12 cellular contexts compared by ENCODE assay signal in genomic region chr2:38723173-38723572, GRCh38. TPM values are rescaled to one million over a fixed set of nuclear protein-coding genes. Genes with fewer than 3 reads are reported as not detected.
DNase-seq lines count a peak whose midpoint lies in the region; ATAC-seq and TF ChIP-seq lines count a peak whose summit lies in the region.
"Had no signal": no experiment of that assay in that cellular context is flagged by ENCODE, and none has a peak within 500 bp of the region (broad histone marks: within the 10 kb centered on the region; RNA-seq: fewer than 3 reads in every experiment).

No MANE protein-coding gene starts in this region.

- H3K9me3 ChIP-seq in body of pancreas: no peaks in the 10 kb centered on the region
- no peaks in the 10 kb centered on the region for H3K9me3 ChIP-seq in ascending aorta
- H3K9me3 ChIP-seq: prostate gland had no signal

- no peak for TF ChIP-seq POLR2A in body of pancreas (IDR thresholded peaks at IDR 0.05)

- intact Hi-C loops in body of pancreas (cut with DNase I) (loop anchor here (10.0 kb wide), 1 partner anchor 138 kb away; no protein-coding TSS in a partner anchor), ascending aorta (cut with DNase I) (no loop called here)

- H3K27ac ChIP-seq in body of pancreas (peak overlapping the region in 3 of 4 donors; percentile 39 to 47 (median 40)), coronary artery (no peak overlapping the region), ascending aorta (no peak overlapping the region)
- H3K27ac ChIP-seq: prostate gland, WERI-Rb-1 had no signal

- DNase-seq in GM12864 (ENCODE audit: low read depth) (peak; percentile 66), body of pancreas (peak; percentile 36 to 77 (median 68)), coronary artery (ENCODE audit: low spot score) (no peak), DMS 273 (lab: John Stamatoyannopoulos, UW; ENCODE audit: unreplicated experiment) (no peak), DMS 273 treated with DMSO at 0.1 percent for 48 hours (lab: John Stamatoyannopoulos, UW) (no peak), ascending aorta (ENCODE audit: low spot score in 2 of 2) (no peak)
- DNase-seq: NCI-H2227 treated with DMSO at 0.1 percent for 48 hours, WERI-Rb-1 had no signal

- 33 to 47% methylated on average over 7 of the region's 7 CpGs for WGBS in body of pancreas, 2 donors

- H3K4me1 ChIP-seq in body of pancreas: peaks cover 40% of the 10 kb centered on the region
- H3K4me1 ChIP-seq in ascending aorta: peaks cover 0 to 12% of the 10 kb centered on the region in 2 donors
- H3K4me1 ChIP-seq: prostate gland had no signal

- peak; percentile 57 for ATAC-seq in GM19351 (IDR thresholded peaks at IDR 0.05; ENCODE audit: unreplicated experiment)
- peak; percentile 42 for ATAC-seq in HG03139 (IDR thresholded peaks at IDR 0.05; ENCODE audit: unreplicated experiment)
- peak; percentile 76 for ATAC-seq in body of pancreas

- no peaks in the 10 kb centered on the region for H3K36me3 ChIP-seq in body of pancreas (replicated peaks in 1 of 2; ENCODE audit: insufficient read depth in 1 of 2, low read depth in 2 of 2)
- H3K36me3 ChIP-seq in ascending aorta: no peaks in the 10 kb centered on the region
- H3K36me3 ChIP-seq: prostate gland, WERI-Rb-1 had no signal

- no peaks in the 10 kb centered on the region for H3K27me3 ChIP-seq in body of pancreas
- H3K27me3 ChIP-seq in ascending aorta: no peaks in the 10 kb centered on the region
- H3K27me3 ChIP-seq: dorsolateral prefrontal cortex had no signal

- H3K4me3 ChIP-seq in GM12864 (ENCODE audit: low read depth, low read length) (no peak overlapping the region; the same call in 1 of the 2 replicates), body of pancreas (no peak overlapping the region), coronary artery (no peak overlapping the region), ascending aorta (no peak overlapping the region)
- H3K4me3 ChIP-seq: dorsolateral prefrontal cortex, prostate gland had no signal

- TF ChIP-seq CTCF in GM12864 (IDR thresholded peaks at IDR 0.05; ENCODE audit: low read depth, low read length, missing control alignments): no peak
- TF ChIP-seq CTCF in body of pancreas (IDR thresholded peaks at IDR 0.05): no peak
- no peak for TF ChIP-seq CTCF in coronary artery (IDR thresholded peaks at IDR 0.05)
- no peak for TF ChIP-seq CTCF in ascending aorta (IDR thresholded peaks at IDR 0.05)

RNA-seq across cellular contexts. Expression of gene SRSF7, which starts 28.0 kb away (rescaled TPM):
- total RNA-seq in body of pancreas (10 to 100 TPM; 55.8 to 68.2 TPM), ascending aorta (54.1 TPM)

RNA-seq across cellular contexts. Expression of gene GEMIN6, which starts 54.8 kb away (rescaled TPM):
- 1 to 10 TPM in 1 of 2 donors, under 1 TPM in 1; 0.33 to 1.8 TPM for total RNA-seq in body of pancreas
- total RNA-seq in ascending aorta: 0.85 TPM

RNA-seq across cellular contexts. Expression of gene GALM, which starts 57.3 kb away (rescaled TPM):
- 10 to 100 TPM in 1 of 2 donors, 1 to 10 TPM in 1; 7.5 to 20.4 TPM for total RNA-seq in body of pancreas
- 1.4 TPM for total RNA-seq in ascending aorta

Comparison
In these comparisons a context has a peak if more than half of its experiments do, and no peak if none do; other contexts are left out.
1. DNase-seq: peak in GM12864 (single experiment) and body of pancreas (4 of 4); none in coronary artery (single experiment), DMS 273 (single experiment), DMS 273 treated with DMSO at 0.1 percent for 48 hours (single experiment) and ascending aorta (0 of 2).
2. H3K27ac ChIP-seq: peak in body of pancreas (3 of 4); none in coronary artery (0 of 2) and ascending aorta (0 of 2).
3. Peak in every context shown above with its lines, with median percentiles within 50 percentile points of each other: ATAC-seq.